1 cellular context compared by ENCODE assay signal in genomic region chr3:45574067-45574494, GRCh38.
TF ChIP-seq lines count a peak whose summit lies in the region.

No MANE protein-coding gene starts in this region.

TF ChIP-seq in K562, 482 proteins besides CTCF, POLR2A, EP300 and RAD21 (continued from another document and continues in another):
- TF ChIP-seq FOSL1 (tag; conservative IDR thresholded peaks at IDR 0.05) (peak; percentile 66), MAX (CRISPR knock-in tag; IDR thresholded peaks at IDR 0.05) (peak; percentile 25; the same call in 1 of the 2 replicates), THAP12 (CRISPR knock-in tag; IDR thresholded peaks at IDR 0.05) (no peak), SMAD3 (CRISPR knock-in tag; conservative IDR thresholded peaks at IDR 0.05) (no peak), GABPA (tag; conservative IDR thresholded peaks at IDR 0.05; ENCODE audit: low read depth) (no peak), SFPQ (IDR thresholded peaks at IDR 0.05; ENCODE audit: low read depth, low read length) (no peak), SMARCE1 (IDR thresholded peaks at IDR 0.05) (peak; percentile 61; the same call in 1 of the 2 replicates), E2F3 (CRISPR knock-in tag; IDR thresholded peaks at IDR 0.05) (no peak), HDAC3 (IDR thresholded peaks at IDR 0.05; ENCODE audit: borderline replicate concordance, partially characterized antibody) (peak; percentile 76), MIER1 (IDR thresholded peaks at IDR 0.05; ENCODE audit: low read depth) (no peak), CSDE1 (IDR thresholded peaks at IDR 0.05) (no peak), CTCFL (IDR thresholded peaks at IDR 0.05; ENCODE audit: borderline replicate concordance, insufficient read depth, low read depth, low read length, poor library complexity, severe bottlenecking) (no peak), FOXM1 (IDR thresholded peaks at IDR 0.05; ENCODE audit: low read depth) (peak; percentile 53; the same call in 1 of the 2 replicates), FOXM1 (CRISPR knock-in tag; IDR thresholded peaks at IDR 0.05; ENCODE audit: low read depth) (no peak), HINFP (tag; conservative IDR thresholded peaks at IDR 0.05; ENCODE audit: low read depth) (no peak), HNRNPH1 (optimal IDR thresholded peaks at IDR 0.05; ENCODE audit: low read depth, low read length) (no peak), LARP7 (IDR thresholded peaks at IDR 0.05) (no peak), RREB1 (CRISPR knock-in tag; IDR thresholded peaks at IDR 0.05) (no peak), STAT5A (IDR thresholded peaks at IDR 0.05; ENCODE audit: borderline replicate concordance, low read length) (peak; percentile 70), MAFG (tag; conservative IDR thresholded peaks at IDR 0.05) (no peak), TBL1XR1 (IDR thresholded peaks at IDR 0.05; ENCODE audit: low read length in 2 of 2) (peak in 1 of 2 experiments; percentile 83; a peak in 2 of 4 replicates), MCM3 (IDR thresholded peaks at IDR 0.05) (no peak), MNT (conservative IDR thresholded peaks at IDR 0.05) (peak in 1 of 2 experiments; percentile 49; a peak in 2 of 4 replicates), L3MBTL2 (IDR thresholded peaks at IDR 0.05) (no peak; the same call in 1 of the 2 replicates), NFYB (IDR thresholded peaks at IDR 0.05; ENCODE audit: extremely low read depth, insufficient read length) (no peak), RHOXF2B (CRISPR knock-in tag; conservative IDR thresholded peaks at IDR 0.05) (no peak)
